In the genomic region with DNA sequence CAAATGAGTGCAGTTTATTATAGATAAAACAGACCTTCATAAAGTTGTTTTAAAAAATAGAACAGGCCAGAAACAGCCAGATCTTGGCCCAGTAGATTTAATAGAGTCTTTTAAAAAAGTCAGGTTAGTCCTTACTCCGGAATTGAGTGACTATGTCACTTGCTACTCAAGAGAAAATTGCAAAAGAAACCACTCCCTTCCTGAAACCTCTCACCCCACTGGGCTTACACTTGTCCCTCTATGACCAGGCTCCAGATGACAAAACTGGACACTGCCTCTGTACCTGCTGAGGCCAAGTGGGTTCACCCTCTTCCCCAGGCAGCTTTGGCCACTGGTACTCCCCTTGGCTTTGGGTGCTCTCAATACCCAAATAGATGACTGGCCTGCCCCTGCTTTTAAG, we compare ENCODE assay signal across 36 cellular contexts.
"Had no signal": no experiment of that assay in that cellular context is flagged by ENCODE, and none has a peak within 500 bp of the region (broad histone marks: within the 10 kb centered on the region; RNA-seq: fewer than 3 reads in every experiment).

No MANE protein-coding gene starts in this region.

- H3K27ac ChIP-seq: adrenal gland, cardiac muscle cell, VCaP had no signal

- H3K36me3 Mint-ChIP-seq: activated CD4-positive, alpha-beta memory T cell treated with anti-CD3 and anti-CD28 coated beads for 36 hours; activated naive CD4-positive, alpha-beta T cell treated with anti-CD3 and anti-CD28 coated beads, Interleukin-2, amount 50 U/mL, for 72 hours; activated naive CD8-positive, alpha-beta T cell treated with anti-CD3 and anti-CD28 coated beads for 36 hours; brain had no signal

- FAIRE-seq: bronchial epithelial cell, TTC549 had no signal

- H3K4me1 ChIP-seq: adrenal gland had no signal

- H3K27me3 Mint-ChIP-seq: activated B cell treated with CpG ODN at 0.5 μM for 24 hours; activated CD4-positive, alpha-beta memory T cell treated with anti-CD3 and anti-CD28 coated beads for 36 hours; activated CD4-positive, alpha-beta T cell treated with anti-CD3 and anti-CD28 coated beads, Interleukin-2, amount 10 ng/mL, durations not matched to agents 24 days and 14 days; activated CD8-positive, alpha-beta T cell treated with anti-CD3 and anti-CD28 coated beads for 36 hours; activated naive CD8-positive, alpha-beta T cell treated with anti-CD3 and anti-CD28 coated beads for 36 hours; activated T-helper 17 cell treated with anti-CD3 and anti-CD28 coated beads, Interleukin-2, amount 50 U/mL, for 72 hours; brain had no signal

- H3K9me3 Mint-ChIP-seq: activated B cell treated with CpG ODN at 0.5 μM for 24 hours; activated CD4-positive, alpha-beta memory T cell treated with anti-CD3 and anti-CD28 coated beads for 36 hours; activated CD4-positive, alpha-beta T cell treated with anti-CD3 and anti-CD28 coated beads, Interleukin-2, amount 10 ng/mL, durations not matched to agents 24 days and 14 days; activated T-cell treated with anti-CD3 and anti-CD28 coated beads, Interleukin-2, amount 50 U/mL, for 72 hours; activated T-helper 1 cell treated with anti-CD3 and anti-CD28 coated beads, Interleukin-12 subunit alpha, Interleukin-12 subunit beta, Interleukin-2, Interleukin-4 antibody, amounts not matched to agents 30 ng/mL and 10 ng/mL and 1 ng/mL, durations not matched to agents 14 hours and 24 hours and 36 hours; activated T-helper 17 cell treated with anti-CD3 and anti-CD28 coated beads, Interleukin-2, amount 50 U/mL, for 72 hours; brain; T-helper 2 cell treated with Interferon-gamma antibody and Interleukin-4, amounts not matched to agents 5 μg/mL and 100 μg/mL, for 36 hours had no signal

- ATAC-seq: activated CD8-positive, alpha-beta T cell treated with anti-CD3 and anti-CD28 coated beads for 36 hours; activated naive CD4-positive, alpha-beta T cell treated with anti-CD3 and anti-CD28 coated beads, Interleukin-2, amount 50 U/mL, for 72 hours; activated T-cell treated with anti-CD3 and anti-CD28 coated beads, Interleukin-2, amount 50 U/mL, for 4 hours; activated T-cell treated with anti-CD3 and anti-CD28 coated beads, Interleukin-2, amount 50 U/mL, for 72 hours; activated T-helper 17 cell treated with anti-CD3 and anti-CD28 coated beads, Interleukin-2, amount 50 U/mL, for 72 hours had no signal

- DNase-seq: activated B cell treated with CpG ODN at 0.5 μM for 24 hours; activated CD4-positive, alpha-beta memory T cell treated with anti-CD3 and anti-CD28 coated beads for 36 hours; activated CD4-positive, alpha-beta T cell treated with anti-CD3 and anti-CD28 coated beads for 4 hours; activated CD4-positive, alpha-beta T cell treated with anti-CD3 and anti-CD28 coated beads, Interleukin-2, amount 10 ng/mL, durations not matched to agents 24 days and 14 days; activated CD4-positive, alpha-beta T cell treated with anti-CD3 and anti-CD28 coated beads, Interleukin-2, amount 50 U/mL, for 1 hour; activated CD4-positive, alpha-beta T cell treated with anti-CD3 and anti-CD28 coated beads, Interleukin-2, amount 50 U/mL, for 4 hours; activated CD4-positive, CD25-positive, alpha-beta regulatory T cell treated with anti-CD3 and anti-CD28 coated beads, Interleukin-2, amount 50 U/mL, for 72 hours; activated CD8-positive, alpha-beta memory T cell treated with anti-CD3 and anti-CD28 coated beads, Interleukin-2, amount 50 U/mL, for 4 hours; activated CD8-positive, alpha-beta T cell treated with anti-CD3 and anti-CD28 coated beads for 36 hours; activated effector memory CD4-positive, alpha-beta T cell treated with anti-CD3 and anti-CD28 coated beads, Interleukin-2, amount 50 U/mL, for 16 hours; activated gamma-delta T cell treated with Interleukin-2 at 50 U/mL for 16 hours; activated naive CD4-positive, alpha-beta T cell; activated naive CD4-positive, alpha-beta T cell treated with anti-CD3 and anti-CD28 coated beads for 36 hours; activated naive CD4-positive, alpha-beta T cell treated with anti-CD3 and anti-CD28 coated beads, Interleukin-2, amount 50 U/mL, for 16 hours; activated naive CD8-positive, alpha-beta T cell treated with anti-CD3 and anti-CD28 coated beads for 36 hours; activated T-cell treated with anti-CD3 and anti-CD28 coated beads for 4 hours; activated T-cell treated with anti-CD3 and anti-CD28 coated beads, Interleukin-2, amount 50 U/mL, for 1 hour; activated T-cell treated with anti-CD3 and anti-CD28 coated beads, Interleukin-2, amount 50 U/mL, for 4 hours; activated T-cell treated with anti-CD3 and anti-CD28 coated beads, Interleukin-2, amount 50 U/mL, for 72 hours; adrenal gland; amniotic stem cell; aorta; caudate nucleus; T-helper 1 cell; T-helper 2 cell; T-helper 9 cell had no signal

- H3K27ac Mint-ChIP-seq: activated B cell treated with CpG ODN at 0.5 μM for 24 hours; activated CD4-positive, alpha-beta memory T cell treated with anti-CD3 and anti-CD28 coated beads for 36 hours; activated CD4-positive, alpha-beta T cell treated with anti-CD3 and anti-CD28 coated beads, Interleukin-2, amount 10 ng/mL, durations not matched to agents 24 days and 14 days; activated CD8-positive, alpha-beta T cell treated with anti-CD3 and anti-CD28 coated beads for 36 hours; activated naive CD4-positive, alpha-beta T cell treated with anti-CD3 and anti-CD28 coated beads for 36 hours; activated naive CD4-positive, alpha-beta T cell treated with anti-CD3 and anti-CD28 coated beads, Interleukin-2, amount 50 U/mL, for 72 hours; activated naive CD8-positive, alpha-beta T cell treated with anti-CD3 and anti-CD28 coated beads for 36 hours; activated T-cell treated with anti-CD3 and anti-CD28 coated beads, Interleukin-2, amount 50 U/mL, for 72 hours; activated T-helper 1 cell treated with anti-CD3 and anti-CD28 coated beads, Interleukin-12 subunit alpha, Interleukin-12 subunit beta, Interleukin-2, Interleukin-4 antibody, amounts not matched to agents 30 ng/mL and 10 ng/mL and 1 ng/mL, durations not matched to agents 14 hours and 24 hours and 36 hours; activated T-helper 17 cell treated with anti-CD3 and anti-CD28 coated beads, Interleukin-2, amount 50 U/mL, for 72 hours; brain; T-helper 1 cell treated with Interleukin-12 subunit alpha and Interleukin-12 subunit beta and Interleukin-4 antibody, amounts not matched to agents 30 μg/mL and 1 μg/mL, for 36 hours; T-helper 2 cell treated with Interferon-gamma antibody and Interleukin-4, amounts not matched to agents 5 μg/mL and 100 μg/mL, for 36 hours had no signal

- H3K4me3 Mint-ChIP-seq: activated B cell treated with CpG ODN at 0.5 μM for 24 hours; activated CD4-positive, alpha-beta memory T cell treated with anti-CD3 and anti-CD28 coated beads for 36 hours; activated CD4-positive, alpha-beta T cell treated with anti-CD3 and anti-CD28 coated beads, Interleukin-2, amount 10 ng/mL, durations not matched to agents 24 days and 14 days; activated CD8-positive, alpha-beta T cell treated with anti-CD3 and anti-CD28 coated beads for 36 hours; activated naive CD4-positive, alpha-beta T cell treated with anti-CD3 and anti-CD28 coated beads for 36 hours; activated naive CD8-positive, alpha-beta T cell treated with anti-CD3 and anti-CD28 coated beads for 36 hours; activated T-cell treated with anti-CD3 and anti-CD28 coated beads, Interleukin-2, amount 50 U/mL, for 4 hours; activated T-cell treated with anti-CD3 and anti-CD28 coated beads, Interleukin-2, amount 50 U/mL, for 72 hours; activated T-helper 1 cell treated with anti-CD3 and anti-CD28 coated beads, Interleukin-12 subunit alpha, Interleukin-12 subunit beta, Interleukin-2, Interleukin-4 antibody, amounts not matched to agents 30 ng/mL and 10 ng/mL and 1 ng/mL, durations not matched to agents 14 hours and 24 hours and 36 hours; activated T-helper 17 cell treated with anti-CD3 and anti-CD28 coated beads, Interleukin-2, amount 50 U/mL, for 72 hours; brain; T-helper 1 cell treated with Interleukin-12 subunit alpha and Interleukin-12 subunit beta and Interleukin-4 antibody, amounts not matched to agents 30 μg/mL and 1 μg/mL, for 36 hours; T-helper 2 cell treated with Interferon-gamma antibody and Interleukin-4, amounts not matched to agents 5 μg/mL and 100 μg/mL, for 36 hours had no signal

- H3K36me3 ChIP-seq: adrenal gland, cardiac muscle cell had no signal

- H3K4me1 Mint-ChIP-seq: activated B cell treated with CpG ODN at 0.5 μM for 24 hours; activated CD4-positive, alpha-beta T cell treated with anti-CD3 and anti-CD28 coated beads, Interleukin-2, amount 10 ng/mL, durations not matched to agents 24 days and 14 days; activated naive CD8-positive, alpha-beta T cell treated with anti-CD3 and anti-CD28 coated beads for 36 hours; activated T-helper 17 cell treated with anti-CD3 and anti-CD28 coated beads, Interleukin-2, amount 50 U/mL, for 72 hours; brain had no signal

- H3K4me3 ChIP-seq: adrenal gland, cardiac muscle cell had no signal

- H3K27me3 ChIP-seq: adrenal gland, cardiac muscle cell had no signal

- H3K9me3 ChIP-seq: adrenal gland had no signal
